In the genomic region with DNA sequence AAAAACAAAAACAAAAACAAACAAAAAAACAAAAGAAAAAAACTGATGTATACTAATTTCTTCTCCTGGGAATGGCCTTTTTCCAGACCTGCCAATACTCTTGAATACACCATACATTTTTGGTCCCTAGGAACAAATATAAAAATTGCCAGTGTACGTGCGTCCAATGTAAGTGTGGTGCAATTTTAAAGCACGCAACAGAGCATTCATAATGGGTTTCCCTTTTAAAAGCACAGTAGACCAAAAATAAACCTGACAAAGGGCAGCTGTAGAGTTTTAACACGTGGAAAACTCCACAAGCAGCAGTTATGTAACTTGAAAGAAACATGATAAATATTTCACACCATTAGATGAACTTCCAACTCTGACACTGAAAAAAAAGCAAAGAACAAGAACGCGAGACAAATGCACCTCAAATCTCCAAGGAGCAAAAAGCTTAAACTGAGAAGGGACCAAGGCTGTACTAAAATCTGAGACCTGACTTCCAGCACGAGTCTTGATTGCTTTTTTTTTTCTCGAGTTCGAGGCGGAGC, we compare ENCODE assay signal across 8 cellular contexts. TPM values are rescaled to one million over a fixed set of nuclear protein-coding genes. Genes with fewer than 3 reads are reported as not detected.
DNase-seq lines count a peak whose midpoint lies in the region; ATAC-seq, FAIRE-seq and TF ChIP-seq lines count a peak whose summit lies in the region.

No MANE protein-coding gene starts in this region.

- H3K9me3 Mint-ChIP-seq in CD4-positive, CD25-positive, alpha-beta regulatory T cell, result peaks cover 0 to 5% (median 0%) of the 10 kb centered on the region in 7 donors

- H3K36me3 ChIP-seq in CD4-positive, CD25-positive, alpha-beta regulatory T cell (ENCODE audit: control insufficient read depth, insufficient read depth, low read length), result no peaks in the 10 kb centered on the region
- no peaks in the 10 kb centered on the region for H3K36me3 ChIP-seq in SJSA1
- no peaks in the 10 kb centered on the region for H3K36me3 ChIP-seq in prostate gland

- no peaks in the 10 kb centered on the region for H3K36me3 Mint-ChIP-seq in CD4-positive, CD25-positive, alpha-beta regulatory T cell

- no peak for ATAC-seq in CD4-positive, CD25-positive, alpha-beta regulatory T cell (ENCODE audit: low read depth in 2 of 2)
- ATAC-seq in GM21619 (IDR thresholded peaks at IDR 0.05; ENCODE audit: unreplicated experiment), result peak; percentile 28

- peak overlapping the region; percentile 65 for H3K4me3 ChIP-seq in CD4-positive, CD25-positive, alpha-beta regulatory T cell (ENCODE audit: low read depth, low read length)
- H3K4me3 ChIP-seq in SJSA1, result peak overlapping the region; percentile 32
- peak overlapping the region; percentile 55 for H3K4me3 ChIP-seq in fibroblast of pulmonary artery (replicated peaks; ENCODE audit: low read depth, low read length)
- peak overlapping the region; percentile 49 to 56 for H3K4me3 ChIP-seq in prostate gland

- peaks cover 20% of the 10 kb centered on the region for H3K4me1 ChIP-seq in CD4-positive, CD25-positive, alpha-beta regulatory T cell (ENCODE audit: control insufficient read depth, insufficient read depth, low read length, poor library complexity, severe bottlenecking)
- H3K4me1 ChIP-seq in SJSA1 (replicated peaks) (peaks cover 13% of the 10 kb centered on the region), prostate gland (replicated peaks) (no peaks in the 10 kb centered on the region)

- peaks cover 31% of the 10 kb centered on the region for H3K27me3 ChIP-seq in CD4-positive, CD25-positive, alpha-beta regulatory T cell (ENCODE audit: control insufficient read depth, insufficient read depth, low read length)
- peaks cover 37% of the 10 kb centered on the region for H3K27me3 ChIP-seq in SJSA1 (replicated peaks)
- no peaks in the 10 kb centered on the region for H3K27me3 ChIP-seq in prostate gland (replicated peaks; ENCODE audit: insufficient read depth)

- DNase-seq in CD4-positive, CD25-positive, alpha-beta regulatory T cell, result peak in 2 of 3 donors; percentile 8 to 14
- no peak for DNase-seq in SJSA1 (ENCODE audit: low read depth in 1 of 2, low spot score in 2 of 2)
- peak; percentile 38 for DNase-seq in fibroblast of pulmonary artery (ENCODE audit: low read depth)
- no peak for DNase-seq in prostate gland (ENCODE audit: low spot score)
- no peak for DNase-seq in COLO829 (ENCODE audit: low spot score)
- no peak for DNase-seq in NCI-H526 treated with DMSO at 0.1 percent for 48 hours (lab: John Stamatoyannopoulos, UW)
- DNase-seq in GM12891 (ENCODE audit: insufficient read length, low spot score), result no peak

- intact Hi-C loops in prostate gland (cut with DNase I), result no loop called here

- no peak for TF ChIP-seq POLR2A in prostate gland (IDR thresholded peaks at IDR 0.05)
- no peak for TF ChIP-seq POLR2A in GM12891 (IDR thresholded peaks at IDR 0.05; ENCODE audit: low read depth, low read length)

- no peak overlapping the region for H3K27ac ChIP-seq in CD4-positive, CD25-positive, alpha-beta regulatory T cell (ENCODE audit: insufficient read depth, low read length, poor library complexity, severe bottlenecking)
- H3K27ac ChIP-seq in SJSA1 (no peak overlapping the region), prostate gland (peak overlapping the region; percentile 64 to 68)

- peak overlapping the region in 1 of 3 donors; percentile 48 for H3K27ac Mint-ChIP-seq in CD4-positive, CD25-positive, alpha-beta regulatory T cell

- H3K4me3 Mint-ChIP-seq in CD4-positive, CD25-positive, alpha-beta regulatory T cell, result peak overlapping the region; percentile 28 to 77 (median 52)

- no peak for FAIRE-seq in GM12891 (lab: Jason Lieb, UNC)

- WGBS in prostate gland, result 1% methylated on average over 10 of the region's 10 CpGs

- peaks cover 60% of the 10 kb centered on the region for H3K27me3 Mint-ChIP-seq in CD4-positive, CD25-positive, alpha-beta regulatory T cell

- TF ChIP-seq CTCF in fibroblast of pulmonary artery (IDR thresholded peaks at IDR 0.05; ENCODE audit: low read length, missing control alignments), result no peak
- TF ChIP-seq CTCF in prostate gland (IDR thresholded peaks at IDR 0.05), result no peak

- no peaks in the 10 kb centered on the region for H3K9me3 ChIP-seq in CD4-positive, CD25-positive, alpha-beta regulatory T cell (ENCODE audit: control insufficient read depth in 2 of 2, low read length in 2 of 2)
- H3K9me3 ChIP-seq in SJSA1 (replicated peaks) (no peaks in the 10 kb centered on the region), prostate gland (no peaks in the 10 kb centered on the region)

- H3K4me1 Mint-ChIP-seq in CD4-positive, CD25-positive, alpha-beta regulatory T cell, result peaks cover 0 to 19% (median 11%) of the 10 kb centered on the region in 4 donors

TF ChIP-seq in GM12891, 5 proteins besides CTCF, POLR2A, EP300 and RAD21:
- no peak for TF ChIP-seq PAX5 (IDR thresholded peaks at IDR 0.05; ENCODE audit: insufficient read depth, low read length, severe bottlenecking)
- TF ChIP-seq SPI1 (IDR thresholded peaks at IDR 0.05; ENCODE audit: low read depth, low read length), result no peak
- no peak for TF ChIP-seq TAF1 (IDR thresholded peaks at IDR 0.05; ENCODE audit: low read depth, low read length)
- TF ChIP-seq POLR2AphosphoS5 (IDR thresholded peaks at IDR 0.05; ENCODE audit: low read depth, low read length), result no peak
- TF ChIP-seq POU2F2 (IDR thresholded peaks at IDR 0.05; ENCODE audit: low read depth, low read length), result no peak

RNA-seq across cellular contexts. Expression of a gene that starts 0.4 kb away (rescaled TPM):
- total RNA-seq in CD4-positive, CD25-positive, alpha-beta regulatory T cell, result not detected
- under 1 TPM in 3 of 4 donors, not detected in 1; 0.08 to 0.39 (median 0.24) TPM for polyA plus RNA-seq in CD4-positive, CD25-positive, alpha-beta regulatory T cell
- not detected in 2 replicates for total RNA-seq in SJSA1 (2014; rRNA removed; shearing (Covaris generic))
- total RNA-seq in prostate gland, result 10 to 100 TPM in 1 of 2 donors, 1 to 10 TPM in 1; 8.2 to 66.6 TPM
- 3.9 TPM for polyA plus RNA-seq in GM12891 (2012; ENCODE audit: low read depth, missing spikeins)

RNA-seq across cellular contexts. Expression of a gene that starts 31.4 kb away (rescaled TPM):
- total RNA-seq in CD4-positive, CD25-positive, alpha-beta regulatory T cell, result 13.2 TPM
- 10 to 100 TPM; 48.4 to 58.6 (median 54.2) TPM for polyA plus RNA-seq in CD4-positive, CD25-positive, alpha-beta regulatory T cell
- total RNA-seq in SJSA1 (2014; rRNA removed; shearing (Covaris generic)), result 47.7 and 57.5 TPM in 2 replicates
- 10 to 100 TPM; 15.4 to 15.8 TPM for total RNA-seq in prostate gland
- polyA plus RNA-seq in GM12891 (2012; ENCODE audit: low read depth, missing spikeins), result 56.0 TPM

Comparison
In these comparisons a context has a peak if more than half of its experiments do, and no peak if none do; other contexts are left out.
1. DNase-seq: peak in CD4-positive, CD25-positive, alpha-beta regulatory T cell (2 of 3) and fibroblast of pulmonary artery (single experiment); none in SJSA1 (0 of 2), prostate gland (single experiment), COLO829 (single experiment), NCI-H526 treated with DMSO at 0.1 percent for 48 hours (single experiment) and GM12891 (single experiment).
2. H3K27ac ChIP-seq: peak in prostate gland (2 of 2); none in CD4-positive, CD25-positive, alpha-beta regulatory T cell (single experiment) and SJSA1 (single experiment).
3. Peak in every context shown above with its lines, with median percentiles within 50 percentile points of each other: H3K4me3 ChIP-seq.